In the genomic region with DNA sequence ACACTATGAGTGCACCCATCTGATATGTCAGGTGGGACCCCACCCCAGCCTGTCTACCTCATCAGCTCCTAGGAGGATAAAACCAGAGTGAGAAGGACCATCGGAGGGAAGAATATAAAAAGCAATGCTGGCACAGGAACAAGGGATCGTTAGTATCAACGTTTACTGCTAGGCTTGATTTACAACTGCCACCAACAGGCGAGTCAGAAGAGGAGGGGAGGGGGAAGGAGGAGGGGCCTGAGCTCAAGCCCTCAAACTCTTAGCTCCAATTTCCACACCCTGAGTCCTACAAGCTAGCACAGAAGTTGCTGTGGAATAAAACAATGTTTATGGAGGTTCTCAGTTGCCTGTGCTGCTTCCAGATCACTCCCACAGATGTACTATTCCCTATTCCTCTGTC, we compare ENCODE assay signal across 16 cellular contexts.
A peak's percentile ranks its signal among the peaks of the same experiment; 100 is the strongest.
DNase-seq lines count a peak whose midpoint lies in the region; ATAC-seq and TF ChIP-seq lines count a peak whose summit lies in the region.
"Had no signal": no experiment of that assay in that cellular context is flagged by ENCODE, and none has a peak within 500 bp of the region (broad histone marks: within the 10 kb centered on the region; RNA-seq: fewer than 3 reads in every experiment).

No MANE protein-coding gene starts in this region.

- H3K9me3 Mint-ChIP-seq in activated naive CD4-positive, alpha-beta T cell treated with anti-CD3 and anti-CD28 coated beads, Interleukin-2, amount 50 U/mL, for 24 hours = no peaks in the 10 kb centered on the region
- no peaks in the 10 kb centered on the region for H3K9me3 Mint-ChIP-seq in WTC11
- no peaks in the 10 kb centered on the region for H3K9me3 Mint-ChIP-seq in CD4-positive, alpha-beta T cell
- H3K9me3 Mint-ChIP-seq: activated CD4-positive, alpha-beta memory T cell treated with anti-CD3 and anti-CD28 coated beads for 36 hours; activated naive CD8-positive, alpha-beta T cell treated with anti-CD3 and anti-CD28 coated beads for 36 hours; activated T-cell treated with anti-CD3 and anti-CD28 coated beads, Interleukin-2, amount 50 U/mL, for 4 hours; natural killer cell treated with Interleukin-12 subunit alpha and Interleukin-12 subunit beta and Interleukin-15 and Interleukin-18, amount 100 ng/mL, for 72 hours had no signal

- H3K9me3 ChIP-seq in CD4-positive, alpha-beta T cell (ENCODE audit: control insufficient read depth, low read length) = no peaks in the 10 kb centered on the region
- H3K9me3 ChIP-seq: lower lobe of right lung had no signal

- intact Hi-C loops in CD4-positive, alpha-beta T cell (cut with DNase I, micrococcal nuclease) = no loop called here

- no peaks in the 10 kb centered on the region for H3K36me3 Mint-ChIP-seq in activated naive CD4-positive, alpha-beta T cell treated with anti-CD3 and anti-CD28 coated beads, Interleukin-2, amount 50 U/mL, for 24 hours
- H3K36me3 Mint-ChIP-seq in WTC11 = no peaks in the 10 kb centered on the region
- H3K36me3 Mint-ChIP-seq in CD4-positive, alpha-beta T cell (ENCODE audit: low read depth) = no peaks in the 10 kb centered on the region
- H3K36me3 Mint-ChIP-seq: activated CD4-positive, alpha-beta memory T cell treated with anti-CD3 and anti-CD28 coated beads for 36 hours; activated naive CD8-positive, alpha-beta T cell treated with anti-CD3 and anti-CD28 coated beads for 36 hours; natural killer cell treated with Interleukin-12 subunit alpha and Interleukin-12 subunit beta and Interleukin-15 and Interleukin-18, amount 100 ng/mL, for 72 hours had no signal

- POLR2A ChIA-PET in WTC11 (lab: Charles Lee) = no interaction called here
- POLR2A ChIA-PET in CD4-positive, alpha-beta T cell (lab: Charles Lee) = no interaction called here

- H3K27me3 ChIP-seq in CD4-positive, alpha-beta T cell (ENCODE audit: control insufficient read depth, insufficient read depth, low read length) = no peaks in the 10 kb centered on the region

- CTCF ChIA-PET in WTC11 (lab: Charles Lee) = interaction anchor here (0.7 to 5.2 kb wide), 11 partner anchors 15 to 313 kb away, joined by 3 to 27 read pairs (median 4); no protein-coding TSS in a partner anchor
- CTCF ChIA-PET in CD4-positive, alpha-beta T cell (lab: Charles Lee) = no interaction called here

- no peak overlapping the region for H3K27ac ChIP-seq in CD4-positive, alpha-beta T cell (ENCODE audit: low read depth, low read length)
- H3K27ac ChIP-seq: lower lobe of right lung had no signal

- no peak for DNase-seq in activated naive CD4-positive, alpha-beta T cell (lab: John Stamatoyannopoulos, UW)
- DNase-seq in WTC11 (ENCODE audit: low spot score) (no peak), iPS-NIHi11 (ENCODE audit: low spot score) (peak; percentile 51), ureter (ENCODE audit: low spot score) (peak; percentile 32), DMS114 treated with DMSO at 0.1 percent for 48 hours (lab: John Stamatoyannopoulos, UW; ENCODE audit: unreplicated experiment) (no peak), NCI-H2196 treated with DMSO at 0.1 percent for 48 hours (lab: John Stamatoyannopoulos, UW; ENCODE audit: unreplicated experiment) (no peak)
- no peak for DNase-seq in CD4-positive, alpha-beta T cell
- DNase-seq: activated CD4-positive, alpha-beta memory T cell treated with anti-CD3 and anti-CD28 coated beads for 36 hours; activated naive CD8-positive, alpha-beta T cell treated with anti-CD3 and anti-CD28 coated beads for 36 hours; activated T-cell treated with anti-CD3 and anti-CD28 coated beads, Interleukin-2, amount 50 U/mL, for 4 hours; central memory CD4-positive, alpha-beta T cell; lower lobe of right lung; NCI-H187; right cardiac atrium had no signal

- TF ChIP-seq CTCF in WTC11 (IDR thresholded peaks at IDR 0.05) = no peak
- no peak for TF ChIP-seq CTCF in CD4-positive, alpha-beta T cell (IDR thresholded peaks at IDR 0.05)

- peaks cover 4% of the 10 kb centered on the region for H3K27me3 Mint-ChIP-seq in activated naive CD4-positive, alpha-beta T cell treated with anti-CD3 and anti-CD28 coated beads, Interleukin-2, amount 50 U/mL, for 24 hours
- H3K27me3 Mint-ChIP-seq in WTC11 (ENCODE audit: low read depth) = no peaks in the 10 kb centered on the region
- peaks cover 23% of the 10 kb centered on the region for H3K27me3 Mint-ChIP-seq in CD4-positive, alpha-beta T cell

- H3K27ac Mint-ChIP-seq in activated naive CD4-positive, alpha-beta T cell treated with anti-CD3 and anti-CD28 coated beads, Interleukin-2, amount 50 U/mL, for 24 hours = peak overlapping the region; percentile 15
- no peak overlapping the region for H3K27ac Mint-ChIP-seq in WTC11
- H3K27ac Mint-ChIP-seq in CD4-positive, alpha-beta T cell = no peak overlapping the region
- H3K27ac Mint-ChIP-seq: activated CD4-positive, alpha-beta memory T cell treated with anti-CD3 and anti-CD28 coated beads for 36 hours; activated naive CD8-positive, alpha-beta T cell treated with anti-CD3 and anti-CD28 coated beads for 36 hours; natural killer cell treated with Interleukin-12 subunit alpha and Interleukin-12 subunit beta and Interleukin-15 and Interleukin-18, amount 100 ng/mL, for 72 hours had no signal

- no peaks in the 10 kb centered on the region for H3K4me1 Mint-ChIP-seq in activated naive CD4-positive, alpha-beta T cell treated with anti-CD3 and anti-CD28 coated beads, Interleukin-2, amount 50 U/mL, for 24 hours
- H3K4me1 Mint-ChIP-seq in WTC11 = peaks cover 20% of the 10 kb centered on the region
- H3K4me1 Mint-ChIP-seq in CD4-positive, alpha-beta T cell (ENCODE audit: low read depth) = no peaks in the 10 kb centered on the region
- H3K4me1 Mint-ChIP-seq: activated naive CD8-positive, alpha-beta T cell treated with anti-CD3 and anti-CD28 coated beads for 36 hours had no signal

- no peak overlapping the region for H3K4me3 Mint-ChIP-seq in activated naive CD4-positive, alpha-beta T cell treated with anti-CD3 and anti-CD28 coated beads, Interleukin-2, amount 50 U/mL, for 24 hours
- no peak overlapping the region for H3K4me3 Mint-ChIP-seq in WTC11
- no peak overlapping the region for H3K4me3 Mint-ChIP-seq in CD4-positive, alpha-beta T cell
- H3K4me3 Mint-ChIP-seq: activated CD4-positive, alpha-beta memory T cell treated with anti-CD3 and anti-CD28 coated beads for 36 hours; activated naive CD8-positive, alpha-beta T cell treated with anti-CD3 and anti-CD28 coated beads for 36 hours; activated T-cell treated with anti-CD3 and anti-CD28 coated beads, Interleukin-2, amount 50 U/mL, for 4 hours; natural killer cell treated with Interleukin-12 subunit alpha and Interleukin-12 subunit beta and Interleukin-15 and Interleukin-18, amount 100 ng/mL, for 72 hours had no signal

- ATAC-seq in WTC11 = peak; percentile 75
- no peak for ATAC-seq in CD4-positive, alpha-beta T cell (ENCODE audit: poor library complexity)
- ATAC-seq: activated T-cell treated with anti-CD3 and anti-CD28 coated beads, Interleukin-2, amount 50 U/mL, for 4 hours; lower lobe of right lung; natural killer cell treated with Interleukin-12 subunit alpha and Interleukin-12 subunit beta and Interleukin-15 and Interleukin-18, amount 100 ng/mL, for 72 hours had no signal

TF ChIP-seq in WTC11, 78 proteins besides CTCF, POLR2A, EP300 and RAD21 (continues in another document):
- TF ChIP-seq CREB1 (CRISPR knock-in tag; IDR thresholded peaks at IDR 0.05) (no peak), TP53 (CRISPR knock-in tag; IDR thresholded peaks at IDR 0.05) (no peak), ZNF416 (CRISPR knock-in tag; IDR thresholded peaks at IDR 0.05) (no peak), SOX15 (CRISPR knock-in tag; IDR thresholded peaks at IDR 0.05) (no peak)
- TF ChIP-seq, protein P1, sequence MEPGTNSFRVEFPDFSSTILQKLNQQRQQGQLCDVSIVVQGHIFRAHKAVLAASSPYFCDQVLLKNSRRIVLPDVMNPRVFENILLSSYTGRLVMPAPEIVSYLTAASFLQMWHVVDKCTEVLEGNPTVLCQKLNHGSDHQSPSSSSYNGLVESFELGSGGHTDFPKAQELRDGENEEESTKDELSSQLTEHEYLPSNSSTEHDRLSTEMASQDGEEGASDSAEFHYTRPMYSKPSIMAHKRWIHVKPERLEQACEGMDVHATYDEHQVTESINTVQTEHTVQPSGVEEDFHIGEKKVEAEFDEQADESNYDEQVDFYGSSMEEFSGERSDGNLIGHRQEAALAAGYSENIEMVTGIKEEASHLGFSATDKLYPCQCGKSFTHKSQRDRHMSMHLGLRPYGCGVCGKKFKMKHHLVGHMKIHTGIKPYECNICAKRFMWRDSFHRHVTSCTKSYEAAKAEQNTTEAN (CRISPR knock-in tag; IDR thresholded peaks at IDR 0.05) = no peak
- TF ChIP-seq, protein P2, sequence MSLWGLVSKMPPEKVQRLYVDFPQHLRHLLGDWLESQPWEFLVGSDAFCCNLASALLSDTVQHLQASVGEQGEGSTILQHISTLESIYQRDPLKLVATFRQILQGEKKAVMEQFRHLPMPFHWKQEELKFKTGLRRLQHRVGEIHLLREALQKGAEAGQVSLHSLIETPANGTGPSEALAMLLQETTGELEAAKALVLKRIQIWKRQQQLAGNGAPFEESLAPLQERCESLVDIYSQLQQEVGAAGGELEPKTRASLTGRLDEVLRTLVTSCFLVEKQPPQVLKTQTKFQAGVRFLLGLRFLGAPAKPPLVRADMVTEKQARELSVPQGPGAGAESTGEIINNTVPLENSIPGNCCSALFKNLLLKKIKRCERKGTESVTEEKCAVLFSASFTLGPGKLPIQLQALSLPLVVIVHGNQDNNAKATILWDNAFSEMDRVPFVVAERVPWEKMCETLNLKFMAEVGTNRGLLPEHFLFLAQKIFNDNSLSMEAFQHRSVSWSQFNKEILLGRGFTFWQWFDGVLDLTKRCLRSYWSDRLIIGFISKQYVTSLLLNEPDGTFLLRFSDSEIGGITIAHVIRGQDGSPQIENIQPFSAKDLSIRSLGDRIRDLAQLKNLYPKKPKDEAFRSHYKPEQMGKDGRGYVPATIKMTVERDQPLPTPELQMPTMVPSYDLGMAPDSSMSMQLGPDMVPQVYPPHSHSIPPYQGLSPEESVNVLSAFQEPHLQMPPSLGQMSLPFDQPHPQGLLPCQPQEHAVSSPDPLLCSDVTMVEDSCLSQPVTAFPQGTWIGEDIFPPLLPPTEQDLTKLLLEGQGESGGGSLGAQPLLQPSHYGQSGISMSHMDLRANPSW (CRISPR knock-in tag; conservative IDR thresholded peaks at IDR 0.05; ENCODE audit: low read depth) = no peak
- TF ChIP-seq, protein P3, sequence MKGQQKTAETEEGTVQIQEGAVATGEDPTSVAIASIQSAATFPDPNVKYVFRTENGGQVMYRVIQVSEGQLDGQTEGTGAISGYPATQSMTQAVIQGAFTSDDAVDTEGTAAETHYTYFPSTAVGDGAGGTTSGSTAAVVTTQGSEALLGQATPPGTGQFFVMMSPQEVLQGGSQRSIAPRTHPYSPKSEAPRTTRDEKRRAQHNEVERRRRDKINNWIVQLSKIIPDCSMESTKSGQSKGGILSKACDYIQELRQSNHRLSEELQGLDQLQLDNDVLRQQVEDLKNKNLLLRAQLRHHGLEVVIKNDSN (CRISPR knock-in tag; IDR thresholded peaks at IDR 0.05) = no peak

Comparison
In these comparisons a context has a peak if more than half of its experiments do, and no peak if none do; other contexts are left out.
1. DNase-seq: peak in iPS-NIHi11 (single experiment) and ureter (single experiment); none in activated naive CD4-positive, alpha-beta T cell (0 of 4), WTC11 (single experiment), DMS114 treated with DMSO at 0.1 percent for 48 hours (single experiment), NCI-H2196 treated with DMSO at 0.1 percent for 48 hours (single experiment) and CD4-positive, alpha-beta T cell (0 of 10).